9 cellular contexts compared by ENCODE assay signal in genomic region chr5:43190755-43191603, GRCh38. TPM values are rescaled to one million over a fixed set of nuclear protein-coding genes. Genes with fewer than 3 reads are reported as not detected.
DNase-seq lines count a peak whose midpoint lies in the region; ATAC-seq and TF ChIP-seq lines count a peak whose summit lies in the region.
"Had no signal": no experiment of that assay in that cellular context is flagged by ENCODE, and none has a peak within 500 bp of the region (broad histone marks: within the 10 kb centered on the region; RNA-seq: fewer than 3 reads in every experiment).

No MANE protein-coding gene starts in this region.

- H3K36me3 Mint-ChIP-seq in progenitor cell of endocrine pancreas (ENCODE audit: insufficient read depth) = peaks cover 2% of the 10 kb centered on the region

- TF ChIP-seq CTCF in GM20000 (IDR thresholded peaks at IDR 0.05; ENCODE audit: extremely low read depth, missing control alignments) (no peak), epithelial cell of esophagus (IDR thresholded peaks at IDR 0.05; ENCODE audit: insufficient read depth, low read depth, low read length, missing control alignments) (no peak), progenitor cell of endocrine pancreas (IDR thresholded peaks at IDR 0.05; ENCODE audit: unreplicated experiment) (no peak)

- no peak overlapping the region for H3K4me3 ChIP-seq in epithelial cell of esophagus (ENCODE audit: low read length)

- H3K27me3 Mint-ChIP-seq in progenitor cell of endocrine pancreas = peaks cover 33% of the 10 kb centered on the region

- H3K4me3 Mint-ChIP-seq in progenitor cell of endocrine pancreas (ENCODE audit: low read depth) = peak overlapping the region; percentile 66

- H3K4me1 Mint-ChIP-seq in progenitor cell of endocrine pancreas (ENCODE audit: low read depth) = peaks cover 8% of the 10 kb centered on the region

- H3K9me3 Mint-ChIP-seq in progenitor cell of endocrine pancreas (ENCODE audit: low read depth) = no peaks in the 10 kb centered on the region

- ATAC-seq in GM21367 (IDR thresholded peaks at IDR 0.05; ENCODE audit: unreplicated experiment) = no peak

- no peak overlapping the region for H3K27ac Mint-ChIP-seq in progenitor cell of endocrine pancreas

- DNase-seq in GM20000 (ENCODE audit: low spot score) = peak; percentile 18
- DNase-seq in epithelial cell of esophagus (ENCODE audit: low read depth) = peak; percentile 48
- no peak for DNase-seq in progenitor cell of endocrine pancreas (ENCODE audit: low spot score, unreplicated experiment)
- DNase-seq in NCI-H774 (lab: John Stamatoyannopoulos, UW) = no peak
- DNase-seq in activated CD4-positive, alpha-beta T cell treated with anti-CD3 and anti-CD28 coated beads for 48 hours = no peak
- no peak for DNase-seq in GOT3 (lab: John Stamatoyannopoulos, UW)
- DNase-seq: NCI-H226 had no signal

TF ChIP-seq in PFSK-1, 5 proteins besides CTCF, POLR2A, EP300 and RAD21:
- TF ChIP-seq POLR2AphosphoS5 (IDR thresholded peaks at IDR 0.05; ENCODE audit: low read depth, low read length) = no peak
- TF ChIP-seq TAF1 (IDR thresholded peaks at IDR 0.05; ENCODE audit: borderline replicate concordance, insufficient read depth, low read length) = no peak
- TF ChIP-seq REST (IDR thresholded peaks at IDR 0.05; ENCODE audit: insufficient read depth in 1 of 2, low read depth in 2 of 2, low read length in 2 of 2) = peak; percentile 82 to 96
- 0 out of 2 replicates have a peak, but pooled peaks have one; percentile 24 for TF ChIP-seq SIN3A (IDR thresholded peaks at IDR 0.05; ENCODE audit: borderline replicate concordance, insufficient read depth, low read length)
- TF ChIP-seq FOXP2 (optimal IDR thresholded peaks at IDR 0.05; ENCODE audit: borderline replicate concordance, extremely low read depth, extremely low read length, insufficient read depth) = no peak

RNA-seq across cellular contexts. Expression of gene NIM1K, which starts 1.0 kb away (rescaled TPM):
- polyA plus RNA-seq in PFSK-1 (2012; ENCODE audit: insufficient read length, low read depth) = not detected
- total RNA-seq in progenitor cell of endocrine pancreas = 0.19 and 0.49 TPM in 2 replicates

Comparison
In these comparisons a context has a peak if more than half of its experiments do, and no peak if none do; other contexts are left out.
1. DNase-seq: peak in GM20000 (single experiment) and epithelial cell of esophagus (single experiment); none in progenitor cell of endocrine pancreas (single experiment), NCI-H774 (single experiment), activated CD4-positive, alpha-beta T cell treated with anti-CD3 and anti-CD28 coated beads for 48 hours (single experiment) and GOT3 (single experiment).